16 cellular contexts compared by ENCODE assay signal in the genomic region with DNA sequence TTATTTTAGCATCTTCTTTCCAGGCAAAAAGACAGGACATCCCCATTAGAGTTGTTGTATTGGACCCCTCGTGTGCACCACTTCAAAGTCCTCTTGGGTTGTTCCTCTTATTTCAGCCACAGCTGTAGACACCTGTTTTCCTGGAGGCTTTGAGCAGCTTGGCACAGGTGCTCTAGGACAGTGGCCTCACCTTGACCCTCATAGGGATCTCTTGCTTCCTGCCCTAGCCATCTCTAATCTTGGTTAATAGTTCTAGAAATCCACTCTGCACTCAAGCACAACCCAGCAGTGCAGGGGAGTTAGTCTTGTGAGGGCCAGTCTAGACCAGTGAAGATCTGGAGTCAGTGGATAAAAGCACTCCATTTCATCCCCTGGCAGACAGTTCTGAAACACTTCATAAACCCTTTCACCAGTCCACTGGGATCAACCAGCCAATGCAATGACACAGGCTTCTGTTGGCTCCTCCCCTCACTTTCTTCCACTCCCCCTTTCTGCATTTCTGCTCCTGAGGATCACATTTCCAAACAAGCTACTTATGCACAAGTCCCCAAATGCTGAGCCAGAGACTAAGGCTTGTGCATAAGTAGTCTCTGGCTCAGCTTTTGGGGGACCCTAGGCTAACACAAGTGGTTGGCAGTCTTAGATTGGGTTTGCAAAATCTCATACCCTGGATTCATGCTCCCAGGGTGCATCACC.
"Had no signal": no experiment of that assay in that cellular context is flagged by ENCODE, and none has a peak within 500 bp of the region (broad histone marks: within the 10 kb centered on the region; RNA-seq: fewer than 3 reads in every experiment).

No MANE protein-coding gene starts in this region.

- ATAC-seq: body of pancreas, heart right ventricle, left ventricle myocardium superior, pancreas had no signal

- H3K9me3 ChIP-seq: body of pancreas, heart right ventricle, pancreas, thyroid gland had no signal

- H3K27me3 ChIP-seq: body of pancreas, heart right ventricle, pancreas, thyroid gland had no signal

- FAIRE-seq: frontal cortex, kidney, pancreas, TTC549, urothelium cell line had no signal

- DNase-seq: activated T-cell treated with anti-CD3 and anti-CD28 coated beads, Interleukin-2, amount 50 U/mL, for 1 hour; amniotic stem cell; body of pancreas; central memory CD4-positive, alpha-beta T cell; cortex of kidney; effector CD8-positive, alpha-beta T cell; heart right ventricle; kidney; left ventricle myocardium superior; mesendoderm; pancreas; thyroid gland had no signal

- H3K4me1 ChIP-seq: heart right ventricle, thyroid gland had no signal

- H3K36me3 ChIP-seq: heart right ventricle, pancreas, thyroid gland had no signal

- H3K4me3 ChIP-seq: body of pancreas, heart right ventricle, pancreas, skin epidermis, thyroid gland had no signal

- H3K27ac ChIP-seq: body of pancreas, heart right ventricle, pancreas, skin epidermis, thyroid gland had no signal
